Comparison of ENCODE assay signal across 25 cellular contexts in the genomic region with DNA sequence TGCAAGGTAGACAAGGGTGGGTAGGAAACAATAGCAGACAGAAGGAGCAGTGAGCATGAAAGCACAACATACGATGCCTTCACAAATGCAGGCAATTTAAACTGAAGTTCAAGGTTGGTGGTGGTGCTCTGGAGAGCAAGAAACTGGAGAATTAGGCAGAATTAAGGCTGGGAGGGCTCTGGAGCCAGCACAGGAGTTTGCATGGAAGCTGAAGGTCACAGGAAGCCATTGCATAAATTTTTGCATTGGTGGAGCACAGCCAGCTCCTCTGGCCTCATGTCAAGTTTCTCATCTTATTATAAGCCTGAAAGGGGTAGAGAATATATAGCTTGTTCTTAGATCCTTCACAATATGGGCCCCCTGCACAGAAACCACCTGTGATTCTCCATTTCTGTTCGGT.
"Had no signal": no experiment of that assay in that cellular context is flagged by ENCODE, and none has a peak within 500 bp of the region (broad histone marks: within the 10 kb centered on the region; RNA-seq: fewer than 3 reads in every experiment).

No MANE protein-coding gene starts in this region.

- H3K27ac ChIP-seq: adrenal gland, breast epithelium, cardiac muscle cell, esophagus muscularis mucosa had no signal

- H3K4me1 ChIP-seq: breast epithelium had no signal

- DNase-seq: activated CD4-positive, alpha-beta T cell treated with anti-CD3 and anti-CD28 coated beads for 48 hours; activated CD4-positive, alpha-beta T cell treated with anti-CD3 and anti-CD28 coated beads, Interleukin-2, amount 50 U/mL, for 1 hour; activated CD4-positive, alpha-beta T cell treated with anti-CD3 and anti-CD28 coated beads, Interleukin-2, amount 50 U/mL, for 48 hours; activated CD8-positive, alpha-beta memory T cell treated with anti-CD3 and anti-CD28 coated beads for 24 hours; activated CD8-positive, alpha-beta T cell treated with anti-CD3 and anti-CD28 coated beads for 36 hours; activated effector memory CD4-positive, alpha-beta T cell treated with Interleukin-2 at 50 U/mL for 16 hours; activated gamma-delta T cell treated with Interleukin-2 at 50 U/mL for 16 hours; activated naive CD4-positive, alpha-beta T cell treated with anti-CD3 and anti-CD28 coated beads, Interleukin-2, amount 50 U/mL, for 16 hours; activated naive CD4-positive, alpha-beta T cell treated with Interleukin-2 at 50 U/mL for 16 hours; activated T-cell treated with anti-CD3 and anti-CD28 coated beads, Interleukin-2, amount 50 U/mL, for 4 hours; aorta; central memory CD4-positive, alpha-beta T cell; cerebellar nuclear complex; cortex of kidney; dermis blood vessel endothelial cell; effector CD4-positive, alpha-beta T cell; effector memory CD8-positive, alpha-beta T cell; erythroblast; foreskin fibroblast; hippocampal formation; T-helper 2 cell had no signal

- H3K9me3 ChIP-seq: adrenal gland, breast epithelium, esophagus muscularis mucosa had no signal

- H3K27me3 ChIP-seq: adrenal gland, breast epithelium, cardiac muscle cell, esophagus muscularis mucosa had no signal

- H3K36me3 ChIP-seq: adrenal gland, breast epithelium, cardiac muscle cell, esophagus muscularis mucosa had no signal

- H3K4me3 ChIP-seq: adrenal gland, breast epithelium, cardiac muscle cell, esophagus muscularis mucosa had no signal
